Comparison of ENCODE assay signal across 2 cellular contexts in genomic region chrX:47481160-47481559, GRCh38.
TF ChIP-seq lines count a peak whose summit lies in the region.

No MANE protein-coding gene starts in this region.

TF ChIP-seq in SK-N-SH, 30 proteins besides CTCF, POLR2A, EP300 and RAD21 (continued from another document):
- TF ChIP-seq REST (IDR thresholded peaks at IDR 0.05; ENCODE audit: low read depth, low read length) (no peak), NRF1 (IDR thresholded peaks at IDR 0.05; ENCODE audit: low read depth, low read length) (no peak), PBX3 (IDR thresholded peaks at IDR 0.05) (no peak), USF2 (IDR thresholded peaks at IDR 0.05; ENCODE audit: borderline replicate concordance, low read depth, low read length) (no peak)

TF ChIP-seq in SK-N-SH treated with all-trans-retinoic acid at 6 μM for 48 hours, 23 proteins besides CTCF, POLR2A, EP300 and RAD21 (continued from another document):
- no peak for TF ChIP-seq CREB5 (CRISPR knock-in tag; IDR thresholded peaks at IDR 0.05; ENCODE audit: low read depth)
- TF ChIP-seq ZNF8 (CRISPR knock-in tag; IDR thresholded peaks at IDR 0.05), result no peak
- TF ChIP-seq BACH2 (CRISPR knock-in tag; IDR thresholded peaks at IDR 0.05; ENCODE audit: borderline replicate concordance), result no peak
- TF ChIP-seq ZNF70 (CRISPR knock-in tag; IDR thresholded peaks at IDR 0.05), result no peak
- no peak for TF ChIP-seq ARNTL (CRISPR knock-in tag; IDR thresholded peaks at IDR 0.05; ENCODE audit: borderline replicate concordance, low read depth)
- no peak for TF ChIP-seq PATZ1 (CRISPR knock-in tag; IDR thresholded peaks at IDR 0.05; ENCODE audit: borderline replicate concordance)
- TF ChIP-seq TCF4 (CRISPR knock-in tag; IDR thresholded peaks at IDR 0.05; ENCODE audit: borderline replicate concordance), result no peak
- no peak for TF ChIP-seq PPARA (CRISPR knock-in tag; IDR thresholded peaks at IDR 0.05; ENCODE audit: borderline replicate concordance)
- no peak for TF ChIP-seq ZC3H10 (CRISPR knock-in tag; IDR thresholded peaks at IDR 0.05)
- no peak for TF ChIP-seq RARB (CRISPR knock-in tag; IDR thresholded peaks at IDR 0.05)
- TF ChIP-seq TOX (CRISPR knock-in tag; IDR thresholded peaks at IDR 0.05; ENCODE audit: borderline replicate concordance), result no peak
- no peak for TF ChIP-seq TSHZ2 (CRISPR knock-in tag; IDR thresholded peaks at IDR 0.05)
- TF ChIP-seq OSR1 (CRISPR knock-in tag; IDR thresholded peaks at IDR 0.05), result no peak
- no peak for TF ChIP-seq ESRRG (CRISPR knock-in tag; IDR thresholded peaks at IDR 0.05)
